Comparison of ENCODE assay signal across 12 cellular contexts in the genomic region with DNA sequence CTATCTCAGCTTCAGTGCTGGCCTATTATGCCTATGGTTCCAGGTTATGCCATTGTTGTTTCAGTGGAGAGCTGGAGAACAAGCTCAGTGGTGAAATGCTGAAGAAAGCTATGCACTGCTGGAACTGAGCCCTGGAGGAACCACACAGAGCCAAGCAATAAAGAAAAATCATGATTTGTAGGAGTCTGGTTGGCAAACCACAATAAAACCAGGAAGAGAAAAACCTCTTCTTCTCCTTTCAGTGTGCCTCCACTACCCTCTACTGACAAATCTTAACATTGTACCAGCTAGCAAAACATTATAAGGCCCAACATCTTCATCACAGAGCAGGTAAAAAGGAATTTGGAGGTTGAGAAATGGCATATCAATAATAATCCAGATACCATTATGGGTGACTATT. TPM values are rescaled to one million over a fixed set of nuclear protein-coding genes. Genes with fewer than 3 reads are reported as not detected.
DNase-seq lines count a peak whose midpoint lies in the region; ATAC-seq and TF ChIP-seq lines count a peak whose summit lies in the region.
"Had no signal": no experiment of that assay in that cellular context is flagged by ENCODE, and none has a peak within 500 bp of the region (broad histone marks: within the 10 kb centered on the region; RNA-seq: fewer than 3 reads in every experiment).

No MANE protein-coding gene starts in this region.

- H3K9me3 Mint-ChIP-seq in activated CD4-positive, alpha-beta T cell treated with anti-CD3 and anti-CD28 coated beads for 36 hours (ENCODE audit: low read depth), result no peaks in the 10 kb centered on the region
- H3K9me3 Mint-ChIP-seq: T-helper 1 cell treated with Interleukin-12 subunit alpha and Interleukin-12 subunit beta and Interleukin-4 antibody, amounts not matched to agents 30 μg/mL and 1 μg/mL, for 36 hours had no signal

- peak; percentile 15 for DNase-seq in COR-L47 (lab: John Stamatoyannopoulos, UW)
- DNase-seq in Jurkat, Clone E6-1 (ENCODE audit: low read depth, low spot score), result peak; percentile 3
- no peak for DNase-seq in body of pancreas
- DNase-seq in left lung, result no peak
- DNase-seq in ecto neural progenitor cell (ENCODE audit: low spot score), result no peak
- no peak for DNase-seq in activated CD4-positive, alpha-beta T cell treated with anti-CD3 and anti-CD28 coated beads for 36 hours
- DNase-seq in OCI-M2 (lab: John Stamatoyannopoulos, UW; ENCODE audit: unreplicated experiment), result no peak

- H3K4me3 ChIP-seq in Jurkat, Clone E6-1 (ENCODE audit: low read length), result no peak overlapping the region
- H3K4me3 ChIP-seq in body of pancreas (no peak overlapping the region), left lung (no peak overlapping the region)
- H3K4me3 ChIP-seq: lung had no signal

- no peaks in the 10 kb centered on the region for H3K36me3 Mint-ChIP-seq in activated CD4-positive, alpha-beta T cell treated with anti-CD3 and anti-CD28 coated beads for 36 hours (ENCODE audit: low read depth)

- H3K4me1 ChIP-seq in body of pancreas, result no peaks in the 10 kb centered on the region
- H3K4me1 ChIP-seq in left lung, result no peaks in the 10 kb centered on the region

- no peak for TF ChIP-seq POLR2A in body of pancreas (IDR thresholded peaks at IDR 0.05)

- TF ChIP-seq CTCF in body of pancreas (IDR thresholded peaks at IDR 0.05), result peak in 4 of 7 experiments; percentile 12 to 27 (median 19)
- TF ChIP-seq CTCF in left lung (IDR thresholded peaks at IDR 0.05), result no peak

- H3K36me3 ChIP-seq in body of pancreas (replicated peaks in 1 of 2; ENCODE audit: insufficient read depth in 1 of 2, low read depth in 2 of 2) (no peaks in the 10 kb centered on the region), left lung (no peaks in the 10 kb centered on the region)

- H3K9me3 ChIP-seq in body of pancreas, result no peaks in the 10 kb centered on the region
- H3K9me3 ChIP-seq in left lung, result no peaks in the 10 kb centered on the region

- POLR2A ChIA-PET in activated CD4-positive, alpha-beta T cell treated with anti-CD3 and anti-CD28 coated beads for 36 hours (lab: Charles Lee), result no interaction called here

- H3K27ac Mint-ChIP-seq in activated CD4-positive, alpha-beta T cell treated with anti-CD3 and anti-CD28 coated beads for 36 hours, result no peak overlapping the region
- H3K27ac Mint-ChIP-seq: T-helper 1 cell treated with Interleukin-12 subunit alpha and Interleukin-12 subunit beta and Interleukin-4 antibody, amounts not matched to agents 30 μg/mL and 1 μg/mL, for 36 hours had no signal

- no peak for ATAC-seq in body of pancreas
- peak; percentile 23 for ATAC-seq in left lung
- no peak for ATAC-seq in GM18861 (IDR thresholded peaks at IDR 0.05; ENCODE audit: unreplicated experiment)
- ATAC-seq in activated CD4-positive, alpha-beta T cell treated with anti-CD3 and anti-CD28 coated beads for 36 hours, result no peak

- H3K4me1 Mint-ChIP-seq in activated CD4-positive, alpha-beta T cell treated with anti-CD3 and anti-CD28 coated beads for 36 hours, result no peaks in the 10 kb centered on the region

- no peak overlapping the region for H3K27ac ChIP-seq in body of pancreas
- no peak overlapping the region for H3K27ac ChIP-seq in left lung

- intact Hi-C loops in body of pancreas (cut with DNase I), result no loop called here
- intact Hi-C loops in left lung (cut with DNase I), result no loop called here
- intact Hi-C loops in activated CD4-positive, alpha-beta T cell treated with anti-CD3 and anti-CD28 coated beads for 36 hours (cut with DNase I, micrococcal nuclease), result loop anchor here in 1 of 2 experiments (1.0 kb wide), 1 partner anchor 189 kb away; the partner anchor contains the start of gene OR51D1

- H3K4me3 Mint-ChIP-seq in activated CD4-positive, alpha-beta T cell treated with anti-CD3 and anti-CD28 coated beads for 36 hours, result no peak overlapping the region
- H3K4me3 Mint-ChIP-seq: T-helper 1 cell treated with Interleukin-12 subunit alpha and Interleukin-12 subunit beta and Interleukin-4 antibody, amounts not matched to agents 30 μg/mL and 1 μg/mL, for 36 hours had no signal

- CTCF ChIA-PET in activated CD4-positive, alpha-beta T cell treated with anti-CD3 and anti-CD28 coated beads for 36 hours (lab: Charles Lee), result interaction anchor here (1.1 kb wide), 1 partner anchor 199 kb away, joined by 3 read pairs; no protein-coding TSS in a partner anchor

- peaks cover 11% of the 10 kb centered on the region for H3K27me3 Mint-ChIP-seq in activated CD4-positive, alpha-beta T cell treated with anti-CD3 and anti-CD28 coated beads for 36 hours

- H3K27me3 ChIP-seq in body of pancreas (no peaks in the 10 kb centered on the region), left lung (no peaks in the 10 kb centered on the region)

RNA-seq across cellular contexts. Expression of gene OR51F2, which starts 5.3 kb away (rescaled TPM):
- polyA plus RNA-seq in Jurkat, Clone E6-1 (2012; ENCODE audit: insufficient read depth, insufficient read length), result not detected
- not detected for total RNA-seq in body of pancreas
- total RNA-seq in left lung, result not detected
- total RNA-seq in activated CD4-positive, alpha-beta T cell treated with anti-CD3 and anti-CD28 coated beads for 36 hours, result not detected
- total RNA-seq: dermis microvascular lymphatic vessel endothelial cell, lung, temporal lobe had no signal
- polyA plus RNA-seq: lung had no signal

RNA-seq across cellular contexts. Expression of gene OR52R1, which starts 22.2 kb away (rescaled TPM):
- polyA plus RNA-seq in Jurkat, Clone E6-1 (2012; ENCODE audit: insufficient read depth, insufficient read length), result not detected
- total RNA-seq in body of pancreas, result not detected
- total RNA-seq in left lung, result not detected
- total RNA-seq in activated CD4-positive, alpha-beta T cell treated with anti-CD3 and anti-CD28 coated beads for 36 hours, result not detected
- total RNA-seq: dermis microvascular lymphatic vessel endothelial cell, lung, temporal lobe had no signal
- polyA plus RNA-seq: lung had no signal

RNA-seq across cellular contexts. Expression of gene OR51S1, which starts 22.6 kb away (rescaled TPM):
- polyA plus RNA-seq in Jurkat, Clone E6-1 (2012; ENCODE audit: insufficient read depth, insufficient read length), result not detected
- total RNA-seq in body of pancreas (not detected), left lung (not detected)
- not detected for total RNA-seq in activated CD4-positive, alpha-beta T cell treated with anti-CD3 and anti-CD28 coated beads for 36 hours
- total RNA-seq: dermis microvascular lymphatic vessel endothelial cell, lung, temporal lobe had no signal
- polyA plus RNA-seq: lung had no signal

RNA-seq across cellular contexts. Expression of gene OR51T1, which starts 55.3 kb away (rescaled TPM):
- not detected for polyA plus RNA-seq in Jurkat, Clone E6-1 (2012; ENCODE audit: insufficient read depth, insufficient read length)
- not detected for total RNA-seq in body of pancreas
- total RNA-seq in left lung, result not detected
- total RNA-seq in activated CD4-positive, alpha-beta T cell treated with anti-CD3 and anti-CD28 coated beads for 36 hours, result not detected
- total RNA-seq: dermis microvascular lymphatic vessel endothelial cell, lung, temporal lobe had no signal
- polyA plus RNA-seq: lung had no signal

RNA-seq across cellular contexts. Expression of gene OR51F1, which starts 56.7 kb away (rescaled TPM):
- polyA plus RNA-seq in Jurkat, Clone E6-1 (2012; ENCODE audit: insufficient read depth, insufficient read length), result not detected
- not detected for total RNA-seq in body of pancreas
- total RNA-seq in left lung, result not detected
- not detected for total RNA-seq in activated CD4-positive, alpha-beta T cell treated with anti-CD3 and anti-CD28 coated beads for 36 hours
- total RNA-seq: dermis microvascular lymphatic vessel endothelial cell, lung, temporal lobe had no signal
- polyA plus RNA-seq: lung had no signal

Comparison
In these comparisons a context has a peak if more than half of its experiments do, and no peak if none do; other contexts are left out.
1. DNase-seq: peak in COR-L47 (single experiment) and Jurkat, Clone E6-1 (single experiment); none in body of pancreas (0 of 4), left lung (0 of 2), ecto neural progenitor cell (single experiment), activated CD4-positive, alpha-beta T cell treated with anti-CD3 and anti-CD28 coated beads for 36 hours (single experiment) and OCI-M2 (single experiment).
2. CTCF ChIP-seq: peak in body of pancreas (4 of 7); none in left lung (0 of 2).